In genomic region chr15:65146438-65146837, GRCh38 we compare ENCODE assay signal across 27 cellular contexts. TPM values are rescaled to one million over a fixed set of nuclear protein-coding genes. Genes with fewer than 3 reads are reported as not detected.
DNase-seq lines count a peak whose midpoint lies in the region; ATAC-seq, FAIRE-seq and TF ChIP-seq lines count a peak whose summit lies in the region.
"Had no signal": no experiment of that assay in that cellular context is flagged by ENCODE, and none has a peak within 500 bp of the region (broad histone marks: within the 10 kb centered on the region; RNA-seq: fewer than 3 reads in every experiment).

No MANE protein-coding gene starts in this region.

- intact Hi-C loops in HepG2 (cut with micrococcal nuclease; ENCODE audit: unreplicated experiment), result no loop called here
- intact Hi-C loops in right lobe of liver (cut with DNase I), result no loop called here

- no peak overlapping the region for H3K9ac ChIP-seq in HepG2 (ENCODE audit: insufficient read depth, low read depth, low read length)
- H3K9ac ChIP-seq: GM23248, KMS-11 had no signal

- H4K20me1 ChIP-seq in HepG2 (ENCODE audit: insufficient read depth, low read length), result no peaks in the 10 kb centered on the region

- no peak overlapping the region for H3K4me3 ChIP-seq in HepG2 (replicated peaks in 1 of 3; ENCODE audit: insufficient read depth in 1 of 3, low read depth in 2 of 3, low read length in 3 of 3)
- H3K4me3 ChIP-seq in right lobe of liver, result no peak overlapping the region
- no peak overlapping the region for H3K4me3 ChIP-seq in SJCRH30
- H3K4me3 ChIP-seq: GM23248 had no signal

- no peak for DNase-seq in HepG2 (ENCODE audit: low spot score)
- DNase-seq in right lobe of liver, result no peak
- DNase-seq in SJCRH30, result peak; percentile 16 to 35
- peak; percentile 46 for DNase-seq in myocyte (ENCODE audit: low read depth)
- no peak for DNase-seq in NCI-H2171 treated with DMSO at 0.1 percent for 48 hours (lab: John Stamatoyannopoulos, UW)
- DNase-seq in GM20000 (ENCODE audit: low spot score), result no peak
- DNase-seq: C1 segment of cervical spinal cord; CD4-positive, alpha-beta memory T cell; COR-L47; DMS53; GM23248; H9; HFFc6; IMR-90; NCI-H1048; NCI-H1417; NCI-H1694; NCI-H2029 treated with DMSO at 0.1 percent for 48 hours; NCI-H226; NCI-H510A; NCI-H69; SHP77 had no signal

- ATAC-seq in HepG2, result no peak
- ATAC-seq in right lobe of liver, result no peak
- ATAC-seq in HG03521 (IDR thresholded peaks at IDR 0.05; ENCODE audit: unreplicated experiment), result no peak
- ATAC-seq: Panc1 had no signal

- H3K27me3 ChIP-seq in HepG2 (ENCODE audit: control insufficient read depth in 1 of 2, insufficient read depth in 2 of 2, low read length in 2 of 2) (no peaks in the 10 kb centered on the region), right lobe of liver (no peaks in the 10 kb centered on the region), SJCRH30 (no peaks in the 10 kb centered on the region)

- H3K36me3 ChIP-seq in HepG2 (replicated peaks in 1 of 2; ENCODE audit: control insufficient read depth in 1 of 2, insufficient read depth in 2 of 2, low read length in 2 of 2), result peaks cover 0 to 8% of the 10 kb centered on the region in 2 experiments; a peak in 1 of 5 replicates
- H3K36me3 ChIP-seq in right lobe of liver, result peaks cover 0 to 29% (median 6%) of the 10 kb centered on the region in 4 donors
- H3K36me3 ChIP-seq in SJCRH30, result peaks cover 28% of the 10 kb centered on the region

- no peak for TF ChIP-seq RAD21 in HepG2 (CRISPR knock-in tag; IDR thresholded peaks at IDR 0.05)

- no peak overlapping the region for H3K27ac ChIP-seq in HepG2 (ENCODE audit: extremely low read length, insufficient read depth, low read length)
- no peak overlapping the region for H3K27ac ChIP-seq in right lobe of liver
- H3K27ac ChIP-seq in SJCRH30, result no peak overlapping the region
- H3K27ac ChIP-seq: GM23248, KMS-11, RWPE1 had no signal

- H3K4me1 ChIP-seq in HepG2 (ENCODE audit: insufficient read depth, low read length) (no peaks in the 10 kb centered on the region), right lobe of liver (peaks cover 0 to 8% (median 2%) of the 10 kb centered on the region in 4 donors), SJCRH30 (peaks cover 9% of the 10 kb centered on the region)

- H2AFZ ChIP-seq in HepG2 (ENCODE audit: low read length), result no peak overlapping the region
- H2AFZ ChIP-seq: GM23248 had no signal

- no peak for FAIRE-seq in HepG2 (lab: Jason Lieb, UNC)
- FAIRE-seq: GM19239 had no signal

- TF ChIP-seq CTCF in HepG2 (CRISPR knock-in tag; IDR thresholded peaks at IDR 0.05), result no peak
- TF ChIP-seq CTCF in right lobe of liver (IDR thresholded peaks at IDR 0.05), result no peak
- TF ChIP-seq CTCF in GM20000 (IDR thresholded peaks at IDR 0.05; ENCODE audit: extremely low read depth, missing control alignments), result no peak

- H3K4me2 ChIP-seq in HepG2 (ENCODE audit: low read depth, low read length), result no peak overlapping the region
- H3K4me2 ChIP-seq: KMS-11 had no signal

- CTCF ChIA-PET in HepG2 (lab: Yijun Ruan, JAX; ENCODE audit: low intra/inter-chr PET ratio, low total read pairs), result no interaction called here

- 97% methylated on average over 4 of the region's 4 CpGs for WGBS in HepG2 (ENCODE audit: low lambda C conversion rate)
- 72% methylated on average over 3 of the region's 4 CpGs for WGBS in right lobe of liver (ENCODE audit: insufficient coverage, low coverage, low lambda C conversion rate, missing lambda C conversion rate)

- no TSS peak for BruUV-seq in HepG2 (replicated peaks; lab: Mats Ljungman, UMichigan)

- in situ Hi-C loops in HepG2 (cut with HindIII; ENCODE audit: extremely low pct_ligation_motif_present, low pct_unique_long_range_greater_than_20kb), result no loop called here

- TF ChIP-seq POLR2A in HepG2 (IDR thresholded peaks at IDR 0.05; ENCODE audit: insufficient read depth in 1 of 2, low read depth in 2 of 2, low read length in 2 of 2) (no peak), right lobe of liver (IDR thresholded peaks at IDR 0.05) (no peak)

- no peaks in the 10 kb centered on the region for H3K79me2 ChIP-seq in HepG2 (ENCODE audit: insufficient read depth, low read length)

- POLR2A ChIA-PET in HepG2 (lab: Yijun Ruan, JAX), result interaction anchor here (2.1 kb wide), 1 partner anchor 12 kb away, joined by 5 read pairs; the partner anchor contains the start of gene PDCD7

- no peaks in the 10 kb centered on the region for H3K9me3 ChIP-seq in HepG2 (ENCODE audit: low read length)
- H3K9me3 ChIP-seq in right lobe of liver, result no peaks in the 10 kb centered on the region
- H3K9me3 ChIP-seq in SJCRH30 (replicated peaks), result no peaks in the 10 kb centered on the region

- no peak for TF ChIP-seq EP300 in HepG2 (IDR thresholded peaks at IDR 0.05; ENCODE audit: low read depth in 2 of 2, low read length in 2 of 2)
- no peak for TF ChIP-seq EP300 in HepG2 (CRISPR knock-in tag; IDR thresholded peaks at IDR 0.05; ENCODE audit: borderline replicate concordance)

RNA-seq across cellular contexts. Expression of gene PDCD7, which starts 12.8 kb away (rescaled TPM):
- total RNA-seq in HepG2 (2016; rRNA removed; fragmentation: Illumina TruSeq; extraction: Trizol) (14.7 and 15.8 TPM in 2 replicates), right lobe of liver (10 to 100 TPM in 3 of 6 experiments, 1 to 10 TPM in 3; 6.3 to 12.2 (median 9.1) TPM), myocyte (19.5 and 20.2 TPM in 2 replicates)
- total RNA-seq in HepG2 (2016; cell fraction: cytosol; rRNA removed; fragmentation: Illumina TruSeq; extraction: Trizol; ENCODE audit: low read depth), result 6.2 and 7.6 TPM in 2 replicates
- total RNA-seq in HepG2 (2016; cell fraction: insoluble cytoplasmic fraction; rRNA removed; fragmentation: Illumina TruSeq; extraction: Trizol), result 14.8 and 14.9 TPM in 2 replicates
- 13.2 and 16.8 TPM in 2 replicates for total RNA-seq in HepG2 (2016; cell fraction: membrane; rRNA removed; fragmentation: Illumina TruSeq; extraction: Trizol)
- total RNA-seq in HepG2 (2016; cell fraction: nucleus; rRNA removed; fragmentation: Illumina TruSeq; extraction: Trizol), result 8.6 and 11.3 TPM in 2 replicates
- polyA plus RNA-seq in HepG2 (2011; rRNA removed), result 10.1 TPM in 2 replicates
- 7.2 and 9.0 TPM in 2 replicates for polyA plus RNA-seq in HepG2 (2011; cell fraction: cytosol; rRNA removed)
- 5.6 and 6.4 TPM in 2 replicates for polyA plus RNA-seq in HepG2 (2011; cell fraction: nucleus; rRNA removed)
- polyA plus RNA-seq in HepG2 (2012), result 9.2 and 10.7 TPM in 2 replicates
- 3.5 and 4.1 TPM in 2 replicates for polyA plus RNA-seq in HepG2 (2016; cell fraction: cytosol; fragmentation: Illumina TruSeq; extraction: Trizol; ENCODE audit: low read depth)
- polyA plus RNA-seq in HepG2 (2016; cell fraction: insoluble cytoplasmic fraction; fragmentation: Illumina TruSeq; extraction: Trizol; ENCODE audit: low read depth), result 18.0 and 18.1 TPM in 2 replicates
- polyA plus RNA-seq in HepG2 (2016; cell fraction: membrane; fragmentation: Illumina TruSeq; extraction: Trizol; ENCODE audit: low read depth), result 8.2 and 10.3 TPM in 2 replicates
- polyA plus RNA-seq in HepG2 (2016; cell fraction: nucleus; fragmentation: Illumina TruSeq; extraction: Trizol; ENCODE audit: insufficient read depth, low read depth), result 14.1 and 14.4 TPM in 2 replicates
- 12.6 and 19.5 TPM in 2 replicates for polyA minus RNA-seq in HepG2 (2011; rRNA and poly(A)+ RNA removed; ENCODE audit: low replicate concordance)
- 12.3 and 15.5 TPM in 2 replicates for polyA minus RNA-seq in HepG2 (2011; cell fraction: cytosol; rRNA and poly(A)+ RNA removed)
- polyA minus RNA-seq in HepG2 (2011; cell fraction: nucleus; rRNA and poly(A)+ RNA removed), result 11.6 and 14.3 TPM in 2 replicates
- total RNA-seq in SJCRH30 (2014; rRNA removed; shearing (Covaris generic)), result 22.8 and 25.4 TPM in 2 replicates
- polyA plus RNA-seq in myocyte (2012), result 10.8 TPM

RNA-seq across cellular contexts. Expression of gene UBAP1L, which starts 31.4 kb away (rescaled TPM):
- total RNA-seq in HepG2 (2016; rRNA removed; fragmentation: Illumina TruSeq; extraction: Trizol) (0.13 and 0.86 TPM in 2 replicates), right lobe of liver (1 to 10 TPM; 1.6 to 5.9 (median 3.0) TPM), myocyte (0.88 and 1.6 TPM in 2 replicates)
- total RNA-seq in HepG2 (2016; cell fraction: cytosol; rRNA removed; fragmentation: Illumina TruSeq; extraction: Trizol; ENCODE audit: low read depth), result 0.18 and 0.20 TPM in 2 replicates
- 0.28 and 0.89 TPM in 2 replicates for total RNA-seq in HepG2 (2016; cell fraction: insoluble cytoplasmic fraction; rRNA removed; fragmentation: Illumina TruSeq; extraction: Trizol)
- 0.14 and 0.28 TPM in 2 replicates for total RNA-seq in HepG2 (2016; cell fraction: membrane; rRNA removed; fragmentation: Illumina TruSeq; extraction: Trizol)
- 2.1 and 3.2 TPM in 2 replicates for total RNA-seq in HepG2 (2016; cell fraction: nucleus; rRNA removed; fragmentation: Illumina TruSeq; extraction: Trizol)
- polyA plus RNA-seq in HepG2 (2011; rRNA removed), result 1.4 and 1.7 TPM in 2 replicates
- polyA plus RNA-seq in HepG2 (2011; cell fraction: cytosol; rRNA removed), result 0.14 and 0.25 TPM in 2 replicates
- 9.3 and 9.9 TPM in 2 replicates for polyA plus RNA-seq in HepG2 (2011; cell fraction: nucleus; rRNA removed)
- 1.0 and 1.8 TPM in 2 replicates for polyA plus RNA-seq in HepG2 (2012)
- 0.10 and 0.14 TPM in 2 replicates for polyA plus RNA-seq in HepG2 (2016; cell fraction: cytosol; fragmentation: Illumina TruSeq; extraction: Trizol; ENCODE audit: low read depth)
- 0.16 and 0.17 TPM in 2 replicates for polyA plus RNA-seq in HepG2 (2016; cell fraction: insoluble cytoplasmic fraction; fragmentation: Illumina TruSeq; extraction: Trizol; ENCODE audit: low read depth)
- 0.31 TPM in 1 of 2 replicates, not detected in the other for polyA plus RNA-seq in HepG2 (2016; cell fraction: membrane; fragmentation: Illumina TruSeq; extraction: Trizol; ENCODE audit: low read depth)
- polyA plus RNA-seq in HepG2 (2016; cell fraction: nucleus; fragmentation: Illumina TruSeq; extraction: Trizol; ENCODE audit: insufficient read depth, low read depth), result 4.4 and 4.9 TPM in 2 replicates
- polyA minus RNA-seq in HepG2 (2011; rRNA and poly(A)+ RNA removed; ENCODE audit: low replicate concordance), result 2.1 and 5.5 TPM in 2 replicates
- polyA minus RNA-seq in HepG2 (2011; cell fraction: cytosol; rRNA and poly(A)+ RNA removed), result 0.26 TPM in 1 of 2 replicates, not detected in the other
- 6.7 and 8.5 TPM in 2 replicates for polyA minus RNA-seq in HepG2 (2011; cell fraction: nucleus; rRNA and poly(A)+ RNA removed)
- 0.59 and 0.73 TPM in 2 replicates for total RNA-seq in SJCRH30 (2014; rRNA removed; shearing (Covaris generic))
- 1.6 TPM for polyA plus RNA-seq in myocyte (2012)

RNA-seq across cellular contexts. Expression of gene CLPX, which starts 38.7 kb away (rescaled TPM):
- 61.3 and 100 TPM in 2 replicates for total RNA-seq in HepG2 (2016; rRNA removed; fragmentation: Illumina TruSeq; extraction: Trizol)
- total RNA-seq in HepG2 (2016; cell fraction: cytosol; rRNA removed; fragmentation: Illumina TruSeq; extraction: Trizol; ENCODE audit: low read depth), result 12.9 and 13.1 TPM in 2 replicates
- 63.2 and 98.2 TPM in 2 replicates for total RNA-seq in HepG2 (2016; cell fraction: insoluble cytoplasmic fraction; rRNA removed; fragmentation: Illumina TruSeq; extraction: Trizol)
- total RNA-seq in HepG2 (2016; cell fraction: membrane; rRNA removed; fragmentation: Illumina TruSeq; extraction: Trizol), result 20.9 and 25.4 TPM in 2 replicates
- 31.7 and 36.9 TPM in 2 replicates for total RNA-seq in HepG2 (2016; cell fraction: nucleus; rRNA removed; fragmentation: Illumina TruSeq; extraction: Trizol)
- 26.9 and 33.9 TPM in 2 replicates for polyA plus RNA-seq in HepG2 (2011; rRNA removed)
- 16.3 and 18.6 TPM in 2 replicates for polyA plus RNA-seq in HepG2 (2011; cell fraction: cytosol; rRNA removed)
- polyA plus RNA-seq in HepG2 (2011; cell fraction: nucleus; rRNA removed), result 19.7 and 22.9 TPM in 2 replicates
- 42.1 and 52.0 TPM in 2 replicates for polyA plus RNA-seq in HepG2 (2012)
- polyA plus RNA-seq in HepG2 (2016; cell fraction: cytosol; fragmentation: Illumina TruSeq; extraction: Trizol; ENCODE audit: low read depth), result 4.3 and 5.1 TPM in 2 replicates
- 67.6 and 69.7 TPM in 2 replicates for polyA plus RNA-seq in HepG2 (2016; cell fraction: insoluble cytoplasmic fraction; fragmentation: Illumina TruSeq; extraction: Trizol; ENCODE audit: low read depth)
- 8.5 and 9.1 TPM in 2 replicates for polyA plus RNA-seq in HepG2 (2016; cell fraction: membrane; fragmentation: Illumina TruSeq; extraction: Trizol; ENCODE audit: low read depth)
- polyA plus RNA-seq in HepG2 (2016; cell fraction: nucleus; fragmentation: Illumina TruSeq; extraction: Trizol; ENCODE audit: insufficient read depth, low read depth), result 28.6 and 29.4 TPM in 2 replicates
- polyA minus RNA-seq in HepG2 (2011; rRNA and poly(A)+ RNA removed; ENCODE audit: low replicate concordance), result 11.6 and 14.2 TPM in 2 replicates
- 36.0 and 47.6 TPM in 2 replicates for polyA minus RNA-seq in HepG2 (2011; cell fraction: cytosol; rRNA and poly(A)+ RNA removed)
- 61.9 and 76.2 TPM in 2 replicates for polyA minus RNA-seq in HepG2 (2011; cell fraction: nucleus; rRNA and poly(A)+ RNA removed)
- 10 to 100 TPM; 57.6 to 80.9 (median 72.8) TPM for total RNA-seq in right lobe of liver
- total RNA-seq in SJCRH30 (2014; rRNA removed; shearing (Covaris generic)), result 43.3 and 44.2 TPM in 2 replicates
- 37.2 and 40.7 TPM in 2 replicates for total RNA-seq in myocyte
- 19.9 TPM for polyA plus RNA-seq in myocyte (2012)

Comparison
In these comparisons a context has a peak if more than half of its experiments do, and no peak if none do; other contexts are left out.
1. DNase-seq: peak in SJCRH30 (2 of 2) and myocyte (single experiment); none in HepG2 (single experiment), right lobe of liver (0 of 3), NCI-H2171 treated with DMSO at 0.1 percent for 48 hours (single experiment) and GM20000 (single experiment).